ENCODE assay signal across 26 cellular contexts in the genomic region with DNA sequence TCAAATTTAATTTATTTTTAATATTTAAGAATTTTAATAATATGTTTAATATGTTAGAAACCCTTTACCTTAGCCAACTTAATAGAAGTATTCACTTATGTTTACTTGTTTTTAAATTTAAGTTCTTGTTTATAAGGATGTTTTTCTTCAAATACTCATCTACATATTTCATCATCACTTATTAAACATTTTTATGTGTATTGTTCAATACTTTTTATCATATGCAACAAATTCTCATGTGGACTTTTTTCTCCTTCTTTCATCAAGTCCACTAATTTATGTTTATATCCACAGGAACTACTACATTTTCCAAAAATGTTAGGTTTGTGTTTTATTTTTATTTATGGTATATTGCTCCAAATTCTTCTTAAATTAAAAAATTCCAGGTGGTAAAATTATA.
DNase-seq lines count a peak whose midpoint lies in the region; ATAC-seq, FAIRE-seq and TF ChIP-seq lines count a peak whose summit lies in the region.
"Had no signal": no experiment of that assay in that cellular context is flagged by ENCODE, and none has a peak within 500 bp of the region (broad histone marks: within the 10 kb centered on the region; RNA-seq: fewer than 3 reads in every experiment).

No MANE protein-coding gene starts in this region.

- H3K27me3 ChIP-seq in K562 (ENCODE audit: control insufficient read depth in 2 of 2, insufficient read depth in 2 of 2, low read length in 2 of 2) (no peaks in the 10 kb centered on the region), pancreas (no peaks in the 10 kb centered on the region), tibial nerve (no peaks in the 10 kb centered on the region)
- H3K27me3 ChIP-seq: BE2C, BLaER1 had no signal

- H3K27ac ChIP-seq in K562 (ENCODE audit: extremely low read depth, low read depth, low read length): no peak overlapping the region
- no peak overlapping the region for H3K27ac ChIP-seq in pancreas
- H3K27ac ChIP-seq in tibial nerve: no peak overlapping the region
- H3K27ac ChIP-seq: BLaER1 had no signal

- BruUV-seq in K562 (replicated peaks; lab: Mats Ljungman, UMichigan): no TSS peak

- H3K9me3 ChIP-seq in K562 (replicated peaks; ENCODE audit: control insufficient read depth, insufficient read depth, low read depth, low read length): no peaks in the 10 kb centered on the region
- no peaks in the 10 kb centered on the region for H3K9me3 ChIP-seq in pancreas
- H3K9me3 ChIP-seq in tibial nerve: no peaks in the 10 kb centered on the region
- H3K9me3 ChIP-seq: BE2C, BLaER1 had no signal

- H3K4me3 ChIP-seq in K562 (no peak overlapping the region), pancreas (no peak overlapping the region), tibial nerve (no peak overlapping the region)
- H3K4me3 ChIP-seq: BLaER1, GM12878 had no signal

- intact Hi-C loops in K562 (cut with micrococcal nuclease) (no loop called here), pancreas (cut with DNase I) (no loop called here)

- H3K4me1 ChIP-seq in K562 (replicated peaks in 1 of 2; ENCODE audit: control insufficient read depth in 2 of 2, insufficient read depth in 2 of 2, low read length in 2 of 2): peaks cover 0 to 12% of the 10 kb centered on the region in 2 experiments; a peak in 2 of 5 replicates
- H3K4me1 ChIP-seq in pancreas: no peaks in the 10 kb centered on the region
- H3K4me1 ChIP-seq in tibial nerve: no peaks in the 10 kb centered on the region
- H3K4me1 ChIP-seq: BE2C, BLaER1 had no signal

- H3K79me2 ChIP-seq in K562 (ENCODE audit: control insufficient read depth, insufficient read depth, low read length): no peaks in the 10 kb centered on the region

- no peak for TF ChIP-seq EP300 in K562 (IDR thresholded peaks at IDR 0.05; ENCODE audit: low read length)
- no peak for TF ChIP-seq EP300 in tibial nerve (IDR thresholded peaks at IDR 0.05)

- H3K4me2 ChIP-seq in K562 (ENCODE audit: insufficient read depth, low read length): no peak overlapping the region
- H3K4me2 ChIP-seq: BLaER1 had no signal

- no peaks in the 10 kb centered on the region for H4K20me1 ChIP-seq in K562 (replicated peaks; ENCODE audit: control insufficient read depth, insufficient read depth, low read length)
- H4K20me1 ChIP-seq: BLaER1 had no signal

- H3K9ac ChIP-seq in K562 (ENCODE audit: insufficient read depth in 1 of 2, low read depth in 2 of 2, low read length in 2 of 2): no peak overlapping the region
- H3K9ac ChIP-seq: BLaER1 had no signal

- TF ChIP-seq POLR2A in K562 (conservative IDR thresholded peaks at IDR 0.05) (no peak), tibial nerve (IDR thresholded peaks at IDR 0.05) (no peak)

- H2AFZ ChIP-seq in K562 (ENCODE audit: low read depth, low read length): 0 out of 2 replicates have a peak overlapping the region, but pooled peaks have one; percentile 90

- ATAC-seq in K562 (no peak), pancreas (no peak), GM19397 (IDR thresholded peaks at IDR 0.05; ENCODE audit: unreplicated experiment) (no peak)
- ATAC-seq: GM12878 had no signal

- H3K36me3 ChIP-seq in K562 (ENCODE audit: control insufficient read depth, insufficient read depth, low read length): no peaks in the 10 kb centered on the region
- no peaks in the 10 kb centered on the region for H3K36me3 ChIP-seq in pancreas
- H3K36me3 ChIP-seq in tibial nerve: no peaks in the 10 kb centered on the region
- H3K36me3 ChIP-seq: BE2C, BLaER1 had no signal

- in situ Hi-C loops in K562 (cut with MboI): no loop called here

- H3K9me1 ChIP-seq in K562 (ENCODE audit: control insufficient read depth, insufficient read depth, low read length): no peaks in the 10 kb centered on the region

- DNase-seq in K562 (ENCODE audit: extremely low read depth in 1 of 4, low spot score in 3 of 4) (no peak), frontal cortex (ENCODE audit: low spot score in 2 of 2) (no peak), pancreas (no peak), NCI-H1105 treated with DMSO at 0.1 percent for 48 hours (lab: John Stamatoyannopoulos, UW) (no peak), tibial nerve (ENCODE audit: low spot score in 2 of 2) (no peak)
- no peak for DNase-seq in activated CD8-positive, alpha-beta memory T cell treated with anti-CD3 and anti-CD28 coated beads, Interleukin-2, amount 50 U/mL, for 48 hours
- DNase-seq: 8988T; ACHN; BE2C; C1 segment of cervical spinal cord; CD4-positive, alpha-beta memory T cell; CD4-positive, CD25-positive, alpha-beta regulatory T cell; CD8-positive, alpha-beta memory T cell; COR-L47; DMS 273 treated with DMSO at 0.1 percent for 48 hours; DMS153; DMS53; DMS79; DND-41; EL; GDM1 had no signal

- no peak for TF ChIP-seq CTCF in K562 (IDR thresholded peaks at IDR 0.05 in 2 of 3, conservative IDR thresholded peaks at IDR 0.05 in 1 of 3; ENCODE audit: insufficient read depth in 2 of 3, low read depth in 1 of 3, low read length in 3 of 3)
- TF ChIP-seq CTCF in pancreas (IDR thresholded peaks at IDR 0.05): no peak
- TF ChIP-seq CTCF in tibial nerve (IDR thresholded peaks at IDR 0.05): no peak

- CTCF ChIA-PET in K562 (lab: Yijun Ruan, JAX; ENCODE audit: low intra/inter-chr PET ratio): no interaction called here

- no peak for TF ChIP-seq RAD21 in K562 (CRISPR knock-in tag; conservative IDR thresholded peaks at IDR 0.05 in 1 of 2, IDR thresholded peaks at IDR 0.05 in 1 of 2)

- FAIRE-seq in K562 (lab: Jason Lieb, UNC) (no peak), frontal cortex (lab: Jason Lieb, UNC) (peak; percentile 85), pancreas (lab: Jason Lieb, UNC) (peak; percentile 37)
- FAIRE-seq: GM12878, GM12892, GM18507 had no signal

- POLR2A ChIA-PET in K562 (lab: Yijun Ruan, JAX): no interaction called here

TF ChIP-seq in K562, 482 proteins besides CTCF, POLR2A, EP300 and RAD21:
- TF ChIP-seq SLC30A9 (CRISPR knock-in tag; IDR thresholded peaks at IDR 0.05) (no peak), RBM22 (IDR thresholded peaks at IDR 0.05; ENCODE audit: low read depth, low read length, poor library complexity, severe bottlenecking) (no peak), ZNF778 (CRISPR knock-in tag; IDR thresholded peaks at IDR 0.05) (no peak), BRF2 (IDR thresholded peaks at IDR 0.05; ENCODE audit: borderline replicate concordance, insufficient read depth, insufficient read length) (no peak), ZNF324 (CRISPR knock-in tag; IDR thresholded peaks at IDR 0.05) (no peak), CEBPG (CRISPR knock-in tag; IDR thresholded peaks at IDR 0.05) (no peak), CEBPG (tag; conservative IDR thresholded peaks at IDR 0.05 in 1 of 2, IDR thresholded peaks at IDR 0.05 in 1 of 2) (peak in 1 of 2 experiments; percentile 55; a peak in 2 of 4 replicates), ZNF316 (IDR thresholded peaks at IDR 0.05) (no peak)
- TF ChIP-seq, protein P1, sequence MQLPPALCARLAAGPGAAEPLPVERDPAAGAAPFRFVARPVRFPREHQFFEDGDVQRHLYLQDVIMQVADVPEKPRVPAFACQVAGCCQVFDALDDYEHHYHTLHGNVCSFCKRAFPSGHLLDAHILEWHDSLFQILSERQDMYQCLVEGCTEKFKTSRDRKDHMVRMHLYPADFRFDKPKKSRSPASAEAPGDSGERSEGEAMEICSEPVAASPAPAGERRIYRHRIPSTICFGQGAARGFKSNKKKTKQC (CRISPR knock-in tag; IDR thresholded peaks at IDR 0.05): no peak
- TF ChIP-seq, protein P2, sequence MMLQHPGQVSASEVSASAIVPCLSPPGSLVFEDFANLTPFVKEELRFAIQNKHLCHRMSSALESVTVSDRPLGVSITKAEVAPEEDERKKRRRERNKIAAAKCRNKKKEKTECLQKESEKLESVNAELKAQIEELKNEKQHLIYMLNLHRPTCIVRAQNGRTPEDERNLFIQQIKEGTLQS (IDR thresholded peaks at IDR 0.05): peak; percentile 71
- TF ChIP-seq, protein P2 (CRISPR knock-in tag; conservative IDR thresholded peaks at IDR 0.05): no peak
TF ChIP-seq in K562: peak in this region for 2.
